ENCODE assay signal across 22 cellular contexts in genomic region chr1:115809847-115810246, GRCh38. TPM values are rescaled to one million over a fixed set of nuclear protein-coding genes. Genes with fewer than 3 reads are reported as not detected.
"Had no signal": no experiment of that assay in that cellular context is flagged by ENCODE, and none has a peak within 500 bp of the region (broad histone marks: within the 10 kb centered on the region; RNA-seq: fewer than 3 reads in every experiment).

No MANE protein-coding gene starts in this region.

- H3K4me3 Mint-ChIP-seq: activated CD8-positive, alpha-beta T cell treated with anti-CD3 and anti-CD28 coated beads for 36 hours; activated naive CD4-positive, alpha-beta T cell treated with anti-CD3 and anti-CD28 coated beads, Interleukin-2, amount 10 ng/mL, durations not matched to agents 7 days and 5 days; activated naive CD8-positive, alpha-beta T cell treated with anti-CD3 and anti-CD28 coated beads for 36 hours; activated T-cell treated with anti-CD3 and anti-CD28 coated beads, Interleukin-2, amount 50 U/mL, for 72 hours; T-helper 1 cell treated with Interleukin-12 subunit alpha and Interleukin-12 subunit beta and Interleukin-4 antibody, amounts not matched to agents 30 μg/mL and 1 μg/mL, for 36 hours had no signal

- H3K9me3 Mint-ChIP-seq: activated CD8-positive, alpha-beta T cell treated with anti-CD3 and anti-CD28 coated beads for 36 hours; activated naive CD4-positive, alpha-beta T cell treated with anti-CD3 and anti-CD28 coated beads, Interleukin-2, amount 10 ng/mL, durations not matched to agents 7 days and 5 days; activated naive CD8-positive, alpha-beta T cell treated with anti-CD3 and anti-CD28 coated beads for 36 hours; activated T-cell treated with anti-CD3 and anti-CD28 coated beads, Interleukin-2, amount 50 U/mL, for 72 hours; activated T-helper 2 cell treated with anti-CD3 and anti-CD28 coated beads, Interferon-gamma antibody, Interleukin-2, Interleukin-4, amounts not matched to agents 10 μg/mL and 5 μg/mL and 100 μg/mL, durations not matched to agents 14 hours and 24 hours and 36 hours; T-helper 1 cell treated with Interleukin-12 subunit alpha and Interleukin-12 subunit beta and Interleukin-4 antibody, amounts not matched to agents 30 μg/mL and 1 μg/mL, for 36 hours had no signal

- H3K36me3 Mint-ChIP-seq: activated naive CD4-positive, alpha-beta T cell treated with anti-CD3 and anti-CD28 coated beads, Interleukin-2, amount 10 ng/mL, durations not matched to agents 7 days and 5 days; activated naive CD8-positive, alpha-beta T cell treated with anti-CD3 and anti-CD28 coated beads for 36 hours had no signal

- H3K4me1 Mint-ChIP-seq: activated naive CD4-positive, alpha-beta T cell treated with anti-CD3 and anti-CD28 coated beads, Interleukin-2, amount 10 ng/mL, durations not matched to agents 7 days and 5 days; activated naive CD8-positive, alpha-beta T cell treated with anti-CD3 and anti-CD28 coated beads for 36 hours had no signal

- DNase-seq: activated CD4-positive, CD25-positive, alpha-beta regulatory T cell; activated CD8-positive, alpha-beta memory T cell treated with anti-CD3 and anti-CD28 coated beads, Interleukin-2, amount 50 U/mL, for 4 hours; activated CD8-positive, alpha-beta T cell treated with anti-CD3 and anti-CD28 coated beads for 36 hours; activated gamma-delta T cell treated with Interleukin-2 at 50 U/mL for 16 hours; activated naive CD4-positive, alpha-beta T cell treated with anti-CD3 and anti-CD28 coated beads, Interleukin-2, amount 10 ng/mL, durations not matched to agents 7 days and 5 days; activated naive CD8-positive, alpha-beta T cell treated with anti-CD3 and anti-CD28 coated beads for 36 hours; activated T-cell treated with anti-CD3 and anti-CD28 coated beads, Interleukin-2, amount 50 U/mL, for 72 hours; anterior cingulate cortex; caudate nucleus; Kasumi-1; MV-4-11; NCI-H1436 treated with DMSO at 0.1 percent for 48 hours; NCI-H1930; NCI-H226; NK-92 treated with Interleukin-12 subunit alpha and Interleukin-12 subunit beta, amount 100 ng/mL, for 24 hours; OCI-M1 had no signal

- H3K27ac Mint-ChIP-seq: activated CD8-positive, alpha-beta T cell treated with anti-CD3 and anti-CD28 coated beads for 36 hours; activated naive CD4-positive, alpha-beta T cell treated with anti-CD3 and anti-CD28 coated beads, Interleukin-2, amount 10 ng/mL, durations not matched to agents 7 days and 5 days; activated naive CD8-positive, alpha-beta T cell treated with anti-CD3 and anti-CD28 coated beads for 36 hours; activated T-cell treated with anti-CD3 and anti-CD28 coated beads, Interleukin-2, amount 50 U/mL, for 72 hours; activated T-helper 2 cell treated with anti-CD3 and anti-CD28 coated beads, Interferon-gamma antibody, Interleukin-2, Interleukin-4, amounts not matched to agents 10 μg/mL and 5 μg/mL and 100 μg/mL, durations not matched to agents 14 hours and 24 hours and 36 hours; T-helper 1 cell treated with Interleukin-12 subunit alpha and Interleukin-12 subunit beta and Interleukin-4 antibody, amounts not matched to agents 30 μg/mL and 1 μg/mL, for 36 hours had no signal

- H3K27ac ChIP-seq: RWPE1 had no signal

RNA-seq across cellular contexts. Expression of gene NHLH2, which starts 31.1 kb away (rescaled TPM):
- total RNA-seq: activated CD8-positive, alpha-beta T cell treated with anti-CD3 and anti-CD28 coated beads for 36 hours; activated naive CD8-positive, alpha-beta T cell treated with anti-CD3 and anti-CD28 coated beads for 36 hours; activated T-helper 2 cell treated with anti-CD3 and anti-CD28 coated beads, Interferon-gamma antibody, Interleukin-2, Interleukin-4, amounts not matched to agents 10 μg/mL and 5 μg/mL and 100 μg/mL, durations not matched to agents 14 hours and 24 hours and 36 hours; M059J; SK-MEL-5 had no signal

RNA-seq across cellular contexts. Expression of gene CASQ2, which starts 41.3 kb away (rescaled TPM):
- total RNA-seq: activated CD8-positive, alpha-beta T cell treated with anti-CD3 and anti-CD28 coated beads for 36 hours; activated naive CD8-positive, alpha-beta T cell treated with anti-CD3 and anti-CD28 coated beads for 36 hours; activated T-cell treated with anti-CD3 and anti-CD28 coated beads, Interleukin-2, amount 50 U/mL, for 72 hours; activated T-helper 2 cell treated with anti-CD3 and anti-CD28 coated beads, Interferon-gamma antibody, Interleukin-2, Interleukin-4, amounts not matched to agents 10 μg/mL and 5 μg/mL and 100 μg/mL, durations not matched to agents 14 hours and 24 hours and 36 hours; M059J; NCI-H460 had no signal
